ENCODE assay signal across 16 cellular contexts in genomic region chr2:73588177-73588576, GRCh38. TPM values are rescaled to one million over a fixed set of nuclear protein-coding genes. Genes with fewer than 3 reads are reported as not detected.
A peak's percentile ranks its signal among the peaks of the same experiment; 100 is the strongest.
DNase-seq lines count a peak whose midpoint lies in the region; ATAC-seq, FAIRE-seq and TF ChIP-seq lines count a peak whose summit lies in the region.
"Had no signal": no experiment of that assay in that cellular context is flagged by ENCODE, and none has a peak within 500 bp of the region (broad histone marks: within the 10 kb centered on the region; RNA-seq: fewer than 3 reads in every experiment).

No MANE protein-coding gene starts in this region.

- H3K27me3 Mint-ChIP-seq in naive thymus-derived CD4-positive, alpha-beta T cell = no peaks in the 10 kb centered on the region

- no peaks in the 10 kb centered on the region for H3K79me2 ChIP-seq in HepG2 (ENCODE audit: insufficient read depth, low read length)
- H3K79me2 ChIP-seq in hepatocyte = no peaks in the 10 kb centered on the region

- DNase-seq in HepG2 (ENCODE audit: low spot score) (no peak), right lobe of liver (no peak), OCI-M1 (lab: John Stamatoyannopoulos, UW) (peak; percentile 21), hepatocyte (ENCODE audit: low spot score) (no peak), spleen (no peak), prostate gland (ENCODE audit: low spot score) (no peak), urothelium cell line (ENCODE audit: low spot score) (no peak)
- no peak for DNase-seq in naive thymus-derived CD4-positive, alpha-beta T cell
- DNase-seq: activated naive CD4-positive, alpha-beta T cell treated with anti-CD3 and anti-CD28 coated beads, Interleukin-2, amount 50 U/mL, for 16 hours; RPMI8226; stimulated activated CD8-positive, alpha-beta memory T cell treated with anti-CD3 and anti-CD28 coated beads, Interleukin-4, amount 100 ng/mL, for 48 hours had no signal

- TF ChIP-seq POLR2A in HepG2 (IDR thresholded peaks at IDR 0.05; ENCODE audit: insufficient read depth in 1 of 2, low read depth in 2 of 2, low read length in 2 of 2) (no peak), right lobe of liver (IDR thresholded peaks at IDR 0.05) (no peak), spleen (IDR thresholded peaks at IDR 0.05) (no peak), prostate gland (IDR thresholded peaks at IDR 0.05) (no peak)

- intact Hi-C loops in HepG2 (cut with micrococcal nuclease; ENCODE audit: unreplicated experiment) (no loop called here), right lobe of liver (cut with DNase I) (no loop called here), spleen (cut with DNase I; ENCODE audit: low total_unique reads) (no loop called here), prostate gland (cut with DNase I) (no loop called here)
- intact Hi-C loops in naive thymus-derived CD4-positive, alpha-beta T cell (cut with micrococcal nuclease) = no loop called here

- ATAC-seq in HepG2 = peak; percentile 24; the same call in 1 of the 3 replicates
- no peak for ATAC-seq in right lobe of liver
- ATAC-seq in naive thymus-derived CD4-positive, alpha-beta T cell = no peak

- BruUV-seq in HepG2 (replicated peaks; lab: Mats Ljungman, UMichigan) = no TSS peak

- 69% methylated on average over 4 of the region's 4 CpGs for WGBS in HepG2 (ENCODE audit: low lambda C conversion rate)
- WGBS in right lobe of liver (ENCODE audit: insufficient coverage, low coverage, low lambda C conversion rate, missing lambda C conversion rate) = 65% methylated on average over 4 of the region's 4 CpGs
- 23% methylated on average over 4 of the region's 4 CpGs for WGBS in hepatocyte (ENCODE audit: low lambda C conversion rate, missing lambda C conversion rate)
- 64 to 77% (median 70%) methylated on average over 4 of the region's 4 CpGs for WGBS in spleen, 5 donors
- 45% methylated on average over 4 of the region's 4 CpGs for WGBS in prostate gland

- H3K4me1 ChIP-seq in HepG2 (ENCODE audit: insufficient read depth, low read length) = peaks cover 5% of the 10 kb centered on the region; the same call in 1 of the 2 replicates
- no peaks in the 10 kb centered on the region for H3K4me1 ChIP-seq in right lobe of liver
- H3K4me1 ChIP-seq in hepatocyte (ENCODE audit: insufficient read depth) = no peaks in the 10 kb centered on the region
- H3K4me1 ChIP-seq in spleen = no peaks in the 10 kb centered on the region
- H3K4me1 ChIP-seq in prostate gland (replicated peaks) = no peaks in the 10 kb centered on the region
- no peaks in the 10 kb centered on the region for H3K4me1 ChIP-seq in naive thymus-derived CD4-positive, alpha-beta T cell (ENCODE audit: control insufficient read depth in 2 of 2, insufficient read depth in 2 of 2, low read length in 2 of 2)

- H3K4me3 ChIP-seq in HepG2 (replicated peaks in 1 of 3; ENCODE audit: insufficient read depth in 1 of 3, low read depth in 2 of 3, low read length in 3 of 3) (no peak overlapping the region), right lobe of liver (no peak overlapping the region), hepatocyte (no peak overlapping the region), spleen (no peak overlapping the region), prostate gland (no peak overlapping the region)
- no peak overlapping the region for H3K4me3 ChIP-seq in naive thymus-derived CD4-positive, alpha-beta T cell (ENCODE audit: low read length)
- H3K4me3 ChIP-seq: lung had no signal

- CTCF ChIA-PET in HepG2 (lab: Yijun Ruan, JAX; ENCODE audit: low intra/inter-chr PET ratio, low total read pairs) = no interaction called here
- CTCF ChIA-PET in naive thymus-derived CD4-positive, alpha-beta T cell (lab: Charles Lee) = no interaction called here

- TF ChIP-seq CTCF in HepG2 (CRISPR knock-in tag; IDR thresholded peaks at IDR 0.05) (no peak), right lobe of liver (IDR thresholded peaks at IDR 0.05) (no peak), hepatocyte (IDR thresholded peaks at IDR 0.05; ENCODE audit: poor library complexity) (no peak), spleen (IDR thresholded peaks at IDR 0.05 in 8 of 11, conservative IDR thresholded peaks at IDR 0.05 in 3 of 11) (no peak), prostate gland (IDR thresholded peaks at IDR 0.05) (no peak)

- H3K27me3 ChIP-seq in HepG2 (ENCODE audit: control insufficient read depth in 1 of 2, insufficient read depth in 2 of 2, low read length in 2 of 2) (no peaks in the 10 kb centered on the region), right lobe of liver (no peaks in the 10 kb centered on the region), hepatocyte (no peaks in the 10 kb centered on the region), spleen (replicated peaks in 1 of 7) (no peaks in the 10 kb centered on the region), prostate gland (replicated peaks; ENCODE audit: insufficient read depth) (no peaks in the 10 kb centered on the region)
- H3K27me3 ChIP-seq in naive thymus-derived CD4-positive, alpha-beta T cell (ENCODE audit: control insufficient read depth in 2 of 2, insufficient read depth in 2 of 2, low read length in 2 of 2) = no peaks in the 10 kb centered on the region

- no peak overlapping the region for H3K27ac ChIP-seq in HepG2 (ENCODE audit: extremely low read length, insufficient read depth, low read length)
- H3K27ac ChIP-seq in right lobe of liver = no peak overlapping the region
- H3K27ac ChIP-seq in hepatocyte = no peak overlapping the region
- no peak overlapping the region for H3K27ac ChIP-seq in spleen
- H3K27ac ChIP-seq in prostate gland = no peak overlapping the region
- H3K27ac ChIP-seq in naive thymus-derived CD4-positive, alpha-beta T cell (ENCODE audit: low read depth, low read length) = no peak overlapping the region

- peak overlapping the region in 1 of 9 donors; percentile 13 for H3K27ac Mint-ChIP-seq in naive thymus-derived CD4-positive, alpha-beta T cell

- in situ Hi-C loops in HepG2 (cut with HindIII; ENCODE audit: extremely low pct_ligation_motif_present, low pct_unique_long_range_greater_than_20kb) = no loop called here

- no peak for FAIRE-seq in HepG2 (lab: Jason Lieb, UNC)
- FAIRE-seq in urothelium cell line (lab: Jason Lieb, UNC) = no peak

- TF ChIP-seq EP300 in HepG2 (IDR thresholded peaks at IDR 0.05; ENCODE audit: low read depth in 2 of 2, low read length in 2 of 2) = no peak
- no peak for TF ChIP-seq EP300 in HepG2 (CRISPR knock-in tag; IDR thresholded peaks at IDR 0.05; ENCODE audit: borderline replicate concordance)

- no peak overlapping the region for H3K4me3 Mint-ChIP-seq in naive thymus-derived CD4-positive, alpha-beta T cell

- H4K20me1 ChIP-seq in HepG2 (ENCODE audit: insufficient read depth, low read length) = no peaks in the 10 kb centered on the region
- H4K20me1 ChIP-seq in hepatocyte (ENCODE audit: insufficient read depth, poor library complexity, severe bottlenecking) = no peaks in the 10 kb centered on the region

- H3K9ac ChIP-seq in HepG2 (ENCODE audit: insufficient read depth, low read depth, low read length) = no peak overlapping the region

- peaks cover 0 to 13% (median 2%) of the 10 kb centered on the region in 11 donors for H3K9me3 Mint-ChIP-seq in naive thymus-derived CD4-positive, alpha-beta T cell

- POLR2A ChIA-PET in HepG2 (lab: Yijun Ruan, JAX) = no interaction called here
- POLR2A ChIA-PET in naive thymus-derived CD4-positive, alpha-beta T cell (lab: Charles Lee) = no interaction called here

- no peak overlapping the region for H3K4me2 ChIP-seq in HepG2 (ENCODE audit: low read depth, low read length)
- peak overlapping the region; percentile 33 for H3K4me2 ChIP-seq in hepatocyte

- no peaks in the 10 kb centered on the region; a peak in 1 of 5 replicates for H3K36me3 ChIP-seq in HepG2 (replicated peaks in 1 of 2; ENCODE audit: control insufficient read depth in 1 of 2, insufficient read depth in 2 of 2, low read length in 2 of 2)
- no peaks in the 10 kb centered on the region for H3K36me3 ChIP-seq in right lobe of liver
- H3K36me3 ChIP-seq in hepatocyte (replicated peaks; ENCODE audit: insufficient read depth, low read depth) = no peaks in the 10 kb centered on the region
- no peaks in the 10 kb centered on the region for H3K36me3 ChIP-seq in spleen
- no peaks in the 10 kb centered on the region for H3K36me3 ChIP-seq in prostate gland
- no peaks in the 10 kb centered on the region for H3K36me3 ChIP-seq in naive thymus-derived CD4-positive, alpha-beta T cell (ENCODE audit: control insufficient read depth in 2 of 3, insufficient read depth in 3 of 3, low read length in 3 of 3)

- H3K9me3 ChIP-seq in HepG2 (ENCODE audit: low read length) (peaks cover 8% of the 10 kb centered on the region; the same call in 1 of the 2 replicates), right lobe of liver (no peaks in the 10 kb centered on the region), hepatocyte (ENCODE audit: low read depth) (no peaks in the 10 kb centered on the region), spleen (peaks cover 0 to 7% (median 0%) of the 10 kb centered on the region in 8 donors), prostate gland (no peaks in the 10 kb centered on the region)
- H3K9me3 ChIP-seq in naive thymus-derived CD4-positive, alpha-beta T cell (ENCODE audit: control insufficient read depth in 2 of 3, low read length in 3 of 3) = no peaks in the 10 kb centered on the region

- peaks cover 0 to 17% (median 9%) of the 10 kb centered on the region in 7 donors for H3K4me1 Mint-ChIP-seq in naive thymus-derived CD4-positive, alpha-beta T cell

- TF ChIP-seq RAD21 in HepG2 (CRISPR knock-in tag; IDR thresholded peaks at IDR 0.05) = no peak

- peaks cover 4 to 52% (median 44%) of the 10 kb centered on the region in 5 donors for H3K36me3 Mint-ChIP-seq in naive thymus-derived CD4-positive, alpha-beta T cell

- H2AFZ ChIP-seq in HepG2 (ENCODE audit: low read length) (no peak overlapping the region), hepatocyte (no peak overlapping the region)

- no peaks in the 10 kb centered on the region for H3K9me2 ChIP-seq in hepatocyte (replicated peaks; ENCODE audit: insufficient read depth)

RNA-seq across cellular contexts. Expression of gene NAT8, which starts 54.0 kb away (rescaled TPM):
- total RNA-seq in HepG2 (2016; rRNA removed; fragmentation: Illumina TruSeq; extraction: Trizol) (1.8 and 1.9 TPM in 2 replicates), right lobe of liver (10 to 100 TPM; 15.1 to 40.6 (median 32.7) TPM), hepatocyte (3.8 and 4.8 TPM in 2 replicates), spleen (under 1 TPM in 3 of 7 donors, not detected in 4; 0.66 to 0.88 (median 0.85) TPM), prostate gland (not detected)
- 0.51 and 0.97 TPM in 2 replicates for total RNA-seq in HepG2 (2016; cell fraction: cytosol; rRNA removed; fragmentation: Illumina TruSeq; extraction: Trizol; ENCODE audit: low read depth)
- total RNA-seq in HepG2 (2016; cell fraction: insoluble cytoplasmic fraction; rRNA removed; fragmentation: Illumina TruSeq; extraction: Trizol) = 1.2 and 2.0 TPM in 2 replicates
- 0.28 and 0.59 TPM in 2 replicates for total RNA-seq in HepG2 (2016; cell fraction: membrane; rRNA removed; fragmentation: Illumina TruSeq; extraction: Trizol)
- total RNA-seq in HepG2 (2016; cell fraction: nucleus; rRNA removed; fragmentation: Illumina TruSeq; extraction: Trizol) = 1.4 and 1.5 TPM in 2 replicates
- polyA plus RNA-seq in HepG2 (2011; rRNA removed) (12.9 and 15.6 TPM in 2 replicates), hepatocyte (3.3 TPM in 2 replicates), spleen (under 1 TPM in 2 of 3 donors, not detected in 1; 0.14 to 0.19 TPM)
- 16.0 and 20.9 TPM in 2 replicates for polyA plus RNA-seq in HepG2 (2011; cell fraction: cytosol; rRNA removed)
- 3.6 and 7.4 TPM in 2 replicates for polyA plus RNA-seq in HepG2 (2011; cell fraction: nucleus; rRNA removed)
- polyA plus RNA-seq in HepG2 (2012) = 2.8 and 12.0 TPM in 2 replicates
- polyA plus RNA-seq in HepG2 (2016; cell fraction: cytosol; fragmentation: Illumina TruSeq; extraction: Trizol; ENCODE audit: low read depth) = 0.23 and 0.38 TPM in 2 replicates
- 0.46 and 1.4 TPM in 2 replicates for polyA plus RNA-seq in HepG2 (2016; cell fraction: insoluble cytoplasmic fraction; fragmentation: Illumina TruSeq; extraction: Trizol; ENCODE audit: low read depth)
- 0.24 and 0.34 TPM in 2 replicates for polyA plus RNA-seq in HepG2 (2016; cell fraction: membrane; fragmentation: Illumina TruSeq; extraction: Trizol; ENCODE audit: low read depth)
- polyA plus RNA-seq in HepG2 (2016; cell fraction: nucleus; fragmentation: Illumina TruSeq; extraction: Trizol; ENCODE audit: insufficient read depth, low read depth) = 2.9 and 3.0 TPM in 2 replicates
- polyA minus RNA-seq in HepG2 (2011; rRNA and poly(A)+ RNA removed; ENCODE audit: low replicate concordance) = 9.7 TPM in 1 of 2 replicates, not detected in the other
- 3.3 and 4.1 TPM in 2 replicates for polyA minus RNA-seq in HepG2 (2011; cell fraction: cytosol; rRNA and poly(A)+ RNA removed)
- 1.5 and 2.1 TPM in 2 replicates for polyA minus RNA-seq in HepG2 (2011; cell fraction: nucleus; rRNA and poly(A)+ RNA removed)
- total RNA-seq in naive thymus-derived CD4-positive, alpha-beta T cell = not detected
- not detected for polyA plus RNA-seq in naive thymus-derived CD4-positive, alpha-beta T cell
- total RNA-seq: cardiac septum, lung, osteoblast, urinary bladder had no signal
- polyA plus RNA-seq: AG04450, lung, urinary bladder had no signal
